24 cellular contexts compared by ENCODE assay signal in the genomic region with DNA sequence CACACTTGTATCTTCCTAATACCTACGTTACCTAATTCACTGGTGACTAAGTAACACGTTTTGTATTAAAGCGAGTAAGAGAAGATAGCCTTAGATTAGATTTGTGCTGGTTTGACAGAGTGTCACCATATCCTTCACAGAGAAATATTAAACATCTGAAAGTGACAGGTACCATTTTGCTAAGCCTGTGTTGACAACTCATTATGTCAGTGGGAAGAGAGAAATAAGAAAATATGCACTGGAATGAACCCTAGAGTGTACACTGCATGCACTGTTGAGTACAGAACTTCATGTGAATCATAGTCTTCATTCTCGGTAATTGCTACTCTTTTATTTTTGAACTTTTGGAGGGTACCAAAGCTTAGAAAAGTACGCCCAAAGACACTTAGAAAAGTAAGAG. TPM values are rescaled to one million over a fixed set of nuclear protein-coding genes. Genes with fewer than 3 reads are reported as not detected.
"Had no signal": no experiment of that assay in that cellular context is flagged by ENCODE, and none has a peak within 500 bp of the region (broad histone marks: within the 10 kb centered on the region; RNA-seq: fewer than 3 reads in every experiment).

No MANE protein-coding gene starts in this region.

- FAIRE-seq: HepG2, RCC 7860 had no signal

- H3K27me3 ChIP-seq: MG63, SJSA1 had no signal

- DNase-seq: IMR-90, Karpas-422, KG1, MG63, NCI-H1092, NCI-H1105 treated with DMSO at 0.1 percent for 48 hours, NCI-H1417 treated with DMSO at 0.1 percent for 48 hours, NCI-H146, NCI-H1694 treated with DMSO at 0.1 percent for 48 hours, NCI-H1930, NCI-H2081, NCI-H2107, NCI-H2227 treated with DMSO at 0.1 percent for 48 hours, NCI-H510A, NCI-H524 treated with DMSO at 0.1 percent for 48 hours, NCI-H69, NCI-H774, Right ventricle myocardium superior, RPMI8226, SIG-M5 had no signal

- H3K9me3 ChIP-seq: MG63, SJSA1 had no signal

- H3K27ac ChIP-seq: SJSA1, SK-N-MC had no signal

- H3K36me3 ChIP-seq: MG63, SJSA1 had no signal

- ATAC-seq: HepG2 had no signal

- H3K4me1 ChIP-seq: SJSA1 had no signal

- H3K4me3 ChIP-seq: MG63, SJSA1, SK-N-MC had no signal

RNA-seq across cellular contexts. Expression of a gene that starts 10.9 kb away (rescaled TPM):
- total RNA-seq: HepG2, SJSA1 had no signal
